Comparison of ENCODE assay signal across 15 cellular contexts in the genomic region with DNA sequence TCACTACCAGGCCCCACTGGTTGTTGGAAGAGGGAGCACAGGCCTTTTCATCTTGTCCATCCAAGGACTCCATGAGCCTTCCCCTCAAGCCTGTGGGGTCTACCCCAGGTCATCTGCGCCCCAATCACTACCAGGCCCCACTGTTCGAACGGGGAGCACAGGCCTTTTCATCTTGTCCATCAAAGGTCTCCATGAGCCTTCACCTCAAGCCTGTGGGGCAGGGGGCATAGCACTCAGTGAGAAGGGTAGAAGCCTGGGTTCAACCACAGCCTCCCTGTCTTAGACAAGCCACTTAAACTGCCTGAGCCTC.
"Had no signal": no experiment of that assay in that cellular context is flagged by ENCODE, and none has a peak within 500 bp of the region (broad histone marks: within the 10 kb centered on the region; RNA-seq: fewer than 3 reads in every experiment).

No MANE protein-coding gene starts in this region.

- H3K4me1 ChIP-seq: foreskin keratinocyte had no signal

- H3K4me3 ChIP-seq: mucosa of descending colon, thoracic aorta had no signal

- H3K36me3 Mint-ChIP-seq: activated naive CD8-positive, alpha-beta T cell treated with anti-CD3 and anti-CD28 coated beads, Interleukin-2, amount 10 ng/mL, durations not matched to agents 7 days and 5 days; brain; naive thymus-derived CD8-positive, alpha-beta T cell had no signal

- H3K9me3 Mint-ChIP-seq: activated CD8-positive, alpha-beta T cell treated with anti-CD3 and anti-CD28 coated beads for 36 hours; activated naive CD8-positive, alpha-beta T cell treated with anti-CD3 and anti-CD28 coated beads, Interleukin-2, amount 10 ng/mL, durations not matched to agents 7 days and 5 days; activated T-helper 1 cell treated with anti-CD3 and anti-CD28 coated beads, Interleukin-12 subunit alpha, Interleukin-12 subunit beta, Interleukin-2, Interleukin-4 antibody, amounts not matched to agents 30 ng/mL and 10 ng/mL and 1 ng/mL, durations not matched to agents 14 hours and 24 hours and 36 hours; dendritic cell treated with granulocyte-macrophage colony-stimulating factor and Interleukin-4, amounts not matched to agents 40 ng/mL and 50 ng/mL, for 4 days; naive thymus-derived CD8-positive, alpha-beta T cell; stimulated activated naive CD8-positive, alpha-beta T cell treated with anti-CD3 and anti-CD28 coated beads, Interleukin-15, amount 100 ng/mL, for 72 hours had no signal

- H3K27ac Mint-ChIP-seq: activated CD8-positive, alpha-beta T cell treated with anti-CD3 and anti-CD28 coated beads for 36 hours; activated naive CD8-positive, alpha-beta T cell treated with anti-CD3 and anti-CD28 coated beads, Interleukin-2, amount 10 ng/mL, durations not matched to agents 7 days and 5 days; activated T-helper 1 cell treated with anti-CD3 and anti-CD28 coated beads, Interleukin-12 subunit alpha, Interleukin-12 subunit beta, Interleukin-2, Interleukin-4 antibody, amounts not matched to agents 30 ng/mL and 10 ng/mL and 1 ng/mL, durations not matched to agents 14 hours and 24 hours and 36 hours; dendritic cell treated with granulocyte-macrophage colony-stimulating factor and Interleukin-4, amounts not matched to agents 40 ng/mL and 50 ng/mL, for 4 days; naive thymus-derived CD8-positive, alpha-beta T cell; stimulated activated naive CD8-positive, alpha-beta T cell treated with anti-CD3 and anti-CD28 coated beads, Interleukin-15, amount 100 ng/mL, for 72 hours; T-helper 17 cell had no signal

- H3K36me3 ChIP-seq: thoracic aorta had no signal

- DNase-seq: activated CD4-positive, alpha-beta T cell treated with anti-CD3 and anti-CD28 coated beads for 48 hours; activated CD8-positive, alpha-beta T cell treated with anti-CD3 and anti-CD28 coated beads for 36 hours; activated naive CD8-positive, alpha-beta T cell treated with anti-CD3 and anti-CD28 coated beads, Interleukin-2, amount 10 ng/mL, durations not matched to agents 7 days and 5 days; effector memory CD4-positive, alpha-beta T cell; foreskin keratinocyte; glutamatergic neuron; mucosa of descending colon; naive thymus-derived CD8-positive, alpha-beta T cell; retina; stimulated activated naive CD8-positive, alpha-beta T cell treated with anti-CD3 and anti-CD28 coated beads, Interleukin-15, amount 100 ng/mL, for 72 hours; T-helper 17 cell had no signal

- H3K9me3 ChIP-seq: mucosa of descending colon, thoracic aorta had no signal

- H3K4me3 Mint-ChIP-seq: activated CD8-positive, alpha-beta T cell treated with anti-CD3 and anti-CD28 coated beads for 36 hours; activated naive CD8-positive, alpha-beta T cell treated with anti-CD3 and anti-CD28 coated beads, Interleukin-2, amount 10 ng/mL, durations not matched to agents 7 days and 5 days; activated T-helper 1 cell treated with anti-CD3 and anti-CD28 coated beads, Interleukin-12 subunit alpha, Interleukin-12 subunit beta, Interleukin-2, Interleukin-4 antibody, amounts not matched to agents 30 ng/mL and 10 ng/mL and 1 ng/mL, durations not matched to agents 14 hours and 24 hours and 36 hours; brain; dendritic cell treated with granulocyte-macrophage colony-stimulating factor and Interleukin-4, amounts not matched to agents 40 ng/mL and 50 ng/mL, for 4 days; naive thymus-derived CD8-positive, alpha-beta T cell; stimulated activated naive CD8-positive, alpha-beta T cell treated with anti-CD3 and anti-CD28 coated beads, Interleukin-15, amount 100 ng/mL, for 72 hours; T-helper 17 cell had no signal

- H3K4me1 Mint-ChIP-seq: T-helper 17 cell had no signal

- H3K27ac ChIP-seq: foreskin keratinocyte, thoracic aorta had no signal

- ATAC-seq: activated CD8-positive, alpha-beta T cell treated with anti-CD3 and anti-CD28 coated beads for 36 hours; foreskin keratinocyte; mucosa of descending colon; naive thymus-derived CD8-positive, alpha-beta T cell; stimulated activated naive CD8-positive, alpha-beta T cell treated with anti-CD3 and anti-CD28 coated beads, Interleukin-15, amount 100 ng/mL, for 72 hours; T-helper 17 cell had no signal
